In the genomic region with DNA sequence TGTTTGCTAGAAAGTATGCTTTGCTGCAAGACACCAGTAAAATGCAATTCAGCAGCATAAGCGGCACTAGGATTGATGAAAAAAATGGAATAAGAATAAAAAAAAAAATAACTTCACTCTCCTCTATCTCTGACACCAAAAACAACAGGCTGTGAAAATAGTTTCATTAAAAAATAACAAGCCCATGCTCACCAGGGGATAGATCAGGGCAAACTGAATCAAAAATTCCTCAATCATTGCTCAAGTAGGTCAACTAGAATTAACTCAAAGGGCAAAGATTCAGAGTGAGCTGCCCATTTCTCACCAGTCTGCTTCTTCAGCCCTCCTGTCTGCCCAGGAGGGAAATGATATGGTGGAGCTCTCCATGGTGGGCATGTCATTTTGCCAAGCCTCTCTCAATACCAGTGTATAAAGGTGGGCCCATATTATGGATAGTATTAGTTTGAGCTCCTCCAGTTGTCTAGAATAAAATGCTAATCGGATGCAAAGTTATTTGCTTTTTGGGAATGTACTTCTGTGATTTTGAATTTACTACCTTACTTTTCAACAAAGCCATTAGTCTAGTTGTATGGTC, we compare ENCODE assay signal across 19 cellular contexts.
DNase-seq lines count a peak whose midpoint lies in the region; ATAC-seq and TF ChIP-seq lines count a peak whose summit lies in the region.
"Had no signal": no experiment of that assay in that cellular context is flagged by ENCODE, and none has a peak within 500 bp of the region (broad histone marks: within the 10 kb centered on the region; RNA-seq: fewer than 3 reads in every experiment).

No MANE protein-coding gene starts in this region.

- POLR2A ChIA-PET in HEK293T (lab: Yijun Ruan, JAX) = no interaction called here

- no peak overlapping the region for H3K4me3 ChIP-seq in epithelial cell of proximal tubule (ENCODE audit: low read depth, low read length)
- H3K4me3 ChIP-seq: HAP-1, MG63, Peyer's patch had no signal

- no peak for TF ChIP-seq CTCF in epithelial cell of proximal tubule (conservative IDR thresholded peaks at IDR 0.05; ENCODE audit: low read depth, low read length)

- CTCF ChIA-PET in HEK293T (lab: Yijun Ruan, JAX) = interaction anchor here (0.7 kb wide), 1 partner anchor 1013 kb away, joined by 5 read pairs; no protein-coding TSS in a partner anchor

- ATAC-seq in HG03196 (IDR thresholded peaks at IDR 0.05; ENCODE audit: unreplicated experiment) = no peak
- ATAC-seq: CD8-positive, alpha-beta T cell had no signal

- peak; percentile 16 for DNase-seq in epithelial cell of proximal tubule (ENCODE audit: low read depth)
- peak; percentile 43 for DNase-seq in retina
- DNase-seq in HEK293T (ENCODE audit: extremely low spot score) = no peak
- DNase-seq in SHP77 (lab: John Stamatoyannopoulos, UW) = no peak
- DNase-seq in NCI-H1092 (lab: John Stamatoyannopoulos, UW) = no peak
- DNase-seq: Caco-2; CD8-positive, alpha-beta T cell; GOT3; KG1; MG63; NCI-H2029; NCI-H226; NCI-H510A; NCI-H69; Peyer's patch; SIG-M5 had no signal

TF ChIP-seq in PFSK-1, 5 proteins besides CTCF, POLR2A, EP300 and RAD21:
- TF ChIP-seq FOXP2 (optimal IDR thresholded peaks at IDR 0.05; ENCODE audit: borderline replicate concordance, extremely low read depth, extremely low read length, insufficient read depth) = no peak
- no peak for TF ChIP-seq POLR2AphosphoS5 (IDR thresholded peaks at IDR 0.05; ENCODE audit: low read depth, low read length)
- peak; percentile 54 to 90 for TF ChIP-seq REST (IDR thresholded peaks at IDR 0.05; ENCODE audit: insufficient read depth in 1 of 2, low read depth in 2 of 2, low read length in 2 of 2)

TF ChIP-seq in HEK293T, 16 proteins besides CTCF, POLR2A, EP300 and RAD21:
- TF ChIP-seq HDGF (IDR thresholded peaks at IDR 0.05; ENCODE audit: borderline replicate concordance) (no peak), ELF4 (IDR thresholded peaks at IDR 0.05) (no peak), ZNF384 (IDR thresholded peaks at IDR 0.05) (no peak), LEF1 (IDR thresholded peaks at IDR 0.05; ENCODE audit: borderline replicate concordance) (no peak), FOXM1 (IDR thresholded peaks at IDR 0.05; ENCODE audit: borderline replicate concordance) (no peak), FOXK2 (IDR thresholded peaks at IDR 0.05) (no peak), SP1 (IDR thresholded peaks at IDR 0.05) (no peak), NFRKB (IDR thresholded peaks at IDR 0.05) (no peak), BHLHE40 (IDR thresholded peaks at IDR 0.05; ENCODE audit: borderline replicate concordance) (no peak), FOXA1 (IDR thresholded peaks at IDR 0.05) (no peak), SUZ12 (IDR thresholded peaks at IDR 0.05) (no peak), TARDBP (IDR thresholded peaks at IDR 0.05) (no peak), ARNT (IDR thresholded peaks at IDR 0.05) (no peak), L3MBTL2 (conservative IDR thresholded peaks at IDR 0.05) (no peak), CTBP1 (IDR thresholded peaks at IDR 0.05; ENCODE audit: borderline replicate concordance) (no peak)
- TF ChIP-seq, protein P1, sequence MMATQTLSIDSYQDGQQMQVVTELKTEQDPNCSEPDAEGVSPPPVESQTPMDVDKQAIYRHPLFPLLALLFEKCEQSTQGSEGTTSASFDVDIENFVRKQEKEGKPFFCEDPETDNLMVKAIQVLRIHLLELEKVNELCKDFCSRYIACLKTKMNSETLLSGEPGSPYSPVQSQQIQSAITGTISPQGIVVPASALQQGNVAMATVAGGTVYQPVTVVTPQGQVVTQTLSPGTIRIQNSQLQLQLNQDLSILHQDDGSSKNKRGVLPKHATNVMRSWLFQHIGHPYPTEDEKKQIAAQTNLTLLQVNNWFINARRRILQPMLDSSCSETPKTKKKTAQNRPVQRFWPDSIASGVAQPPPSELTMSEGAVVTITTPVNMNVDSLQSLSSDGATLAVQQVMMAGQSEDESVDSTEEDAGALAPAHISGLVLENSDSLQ (IDR thresholded peaks at IDR 0.05) = no peak
TF ChIP-seq in HEK293T: peak in this region for 0.

Comparison
In these comparisons a context has a peak if more than half of its experiments do, and no peak if none do; other contexts are left out.
1. DNase-seq: peak in epithelial cell of proximal tubule (single experiment) and retina (single experiment); none in HEK293T (single experiment), SHP77 (0 of 2) and NCI-H1092 (single experiment).